In the genomic region with DNA sequence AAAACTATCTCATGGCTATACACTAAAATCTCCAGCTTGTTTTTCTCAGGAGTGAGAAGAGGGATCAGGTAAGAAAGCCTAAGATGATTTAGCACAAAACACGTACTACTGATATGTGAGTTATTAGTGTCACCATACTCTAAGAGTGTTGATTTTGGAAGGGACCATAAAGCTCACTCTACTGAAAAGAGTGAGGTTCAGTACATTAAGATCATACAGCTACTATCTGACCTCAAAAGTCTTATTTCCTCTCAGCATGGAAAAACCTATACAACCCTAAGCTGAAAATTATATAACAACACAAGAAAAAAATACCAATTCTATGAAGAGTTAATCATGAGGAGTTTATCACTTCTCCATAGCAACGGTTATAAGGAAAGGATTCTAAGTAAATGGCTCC, we compare ENCODE assay signal across 15 cellular contexts. TPM values are rescaled to one million over a fixed set of nuclear protein-coding genes. Genes with fewer than 3 reads are reported as not detected.
DNase-seq lines count a peak whose midpoint lies in the region; ATAC-seq and TF ChIP-seq lines count a peak whose summit lies in the region.
"Had no signal": no experiment of that assay in that cellular context is flagged by ENCODE, and none has a peak within 500 bp of the region (broad histone marks: within the 10 kb centered on the region; RNA-seq: fewer than 3 reads in every experiment).

No MANE protein-coding gene starts in this region.

- no peak overlapping the region for H3K4me3 ChIP-seq in CD8-positive, alpha-beta T cell (ENCODE audit: low read depth, low read length)
- no peak overlapping the region for H3K4me3 ChIP-seq in naive thymus-derived CD4-positive, alpha-beta T cell (ENCODE audit: low read length)
- H3K4me3 ChIP-seq: K562, Peyer's patch had no signal

- peaks cover 10% of the 10 kb centered on the region for H3K4me1 Mint-ChIP-seq in activated naive CD4-positive, alpha-beta T cell treated with anti-CD3 and anti-CD28 coated beads, Interleukin-2, amount 10 ng/mL, durations not matched to agents 7 days and 5 days
- peaks cover 48% of the 10 kb centered on the region for H3K4me1 Mint-ChIP-seq in CD8-positive, alpha-beta T cell (ENCODE audit: low read depth)
- H3K4me1 Mint-ChIP-seq in activated T-helper 17 cell treated with anti-CD3 and anti-CD28 coated beads, Interleukin-2, amount 50 U/mL, for 72 hours, result peaks cover 35% of the 10 kb centered on the region
- H3K4me1 Mint-ChIP-seq in naive thymus-derived CD4-positive, alpha-beta T cell, result peaks cover 15 to 44% (median 37%) of the 10 kb centered on the region in 7 donors

- intact Hi-C loops in CD8-positive, alpha-beta T cell (cut with DNase I, micrococcal nuclease), result no loop called here
- intact Hi-C loops in naive thymus-derived CD4-positive, alpha-beta T cell (cut with micrococcal nuclease), result loop anchor here in 1 of 2 donors (2.0 kb wide), 1 partner anchor 17 kb away; no protein-coding TSS in a partner anchor

- H3K27me3 ChIP-seq in CD8-positive, alpha-beta T cell (ENCODE audit: insufficient read depth, low read length), result no peaks in the 10 kb centered on the region
- no peaks in the 10 kb centered on the region for H3K27me3 ChIP-seq in naive thymus-derived CD4-positive, alpha-beta T cell (ENCODE audit: control insufficient read depth in 2 of 2, insufficient read depth in 2 of 2, low read length in 2 of 2)
- H3K27me3 ChIP-seq: Peyer's patch had no signal

- TF ChIP-seq CTCF in CD8-positive, alpha-beta T cell (IDR thresholded peaks at IDR 0.05), result no peak

- H3K36me3 ChIP-seq in CD8-positive, alpha-beta T cell (ENCODE audit: insufficient read depth, low read length), result peaks cover 31% of the 10 kb centered on the region
- peaks cover 8 to 43% (median 14%) of the 10 kb centered on the region in 3 experiments for H3K36me3 ChIP-seq in naive thymus-derived CD4-positive, alpha-beta T cell (ENCODE audit: control insufficient read depth in 2 of 3, insufficient read depth in 3 of 3, low read length in 3 of 3)

- no peaks in the 10 kb centered on the region for H3K9me3 ChIP-seq in CD8-positive, alpha-beta T cell (ENCODE audit: low read length)
- H3K9me3 ChIP-seq in naive thymus-derived CD4-positive, alpha-beta T cell (ENCODE audit: control insufficient read depth in 2 of 3, low read length in 3 of 3), result no peaks in the 10 kb centered on the region
- H3K9me3 ChIP-seq: Caco-2, Peyer's patch had no signal

- no peak overlapping the region for H3K27ac ChIP-seq in CD8-positive, alpha-beta T cell (ENCODE audit: low read depth, low read length)
- H3K27ac ChIP-seq in naive thymus-derived CD4-positive, alpha-beta T cell (ENCODE audit: low read depth, low read length), result no peak overlapping the region
- H3K27ac ChIP-seq: C4-2B, Peyer's patch had no signal

- POLR2A ChIA-PET in CD8-positive, alpha-beta T cell (lab: Charles Lee), result interaction anchor here (0.7 kb wide), 1 partner anchor 52 kb away, joined by 6 read pairs; no protein-coding TSS in a partner anchor
- POLR2A ChIA-PET in naive thymus-derived CD4-positive, alpha-beta T cell (lab: Charles Lee), result interaction anchor here (1.0 kb wide), 1 partner anchor 33 kb away, joined by 3 read pairs; no protein-coding TSS in a partner anchor

- no peaks in the 10 kb centered on the region for H3K27me3 Mint-ChIP-seq in activated naive CD4-positive, alpha-beta T cell treated with anti-CD3 and anti-CD28 coated beads, Interleukin-2, amount 10 ng/mL, durations not matched to agents 7 days and 5 days
- H3K27me3 Mint-ChIP-seq in CD8-positive, alpha-beta T cell (ENCODE audit: low read depth), result no peaks in the 10 kb centered on the region
- H3K27me3 Mint-ChIP-seq in activated T-helper 17 cell treated with anti-CD3 and anti-CD28 coated beads, Interleukin-2, amount 50 U/mL, for 72 hours, result no peaks in the 10 kb centered on the region
- H3K27me3 Mint-ChIP-seq in naive thymus-derived CD4-positive, alpha-beta T cell, result no peaks in the 10 kb centered on the region

- no peaks in the 10 kb centered on the region for H3K4me1 ChIP-seq in CD8-positive, alpha-beta T cell (ENCODE audit: insufficient read depth, low read length)
- peaks cover 0 to 9% of the 10 kb centered on the region in 2 donors for H3K4me1 ChIP-seq in naive thymus-derived CD4-positive, alpha-beta T cell (ENCODE audit: control insufficient read depth in 2 of 2, insufficient read depth in 2 of 2, low read length in 2 of 2)

- H3K27ac Mint-ChIP-seq in activated naive CD4-positive, alpha-beta T cell treated with anti-CD3 and anti-CD28 coated beads, Interleukin-2, amount 10 ng/mL, durations not matched to agents 7 days and 5 days, result peak overlapping the region; percentile 9
- H3K27ac Mint-ChIP-seq in CD8-positive, alpha-beta T cell, result peak overlapping the region; percentile 23
- peak overlapping the region; percentile 76 for H3K27ac Mint-ChIP-seq in activated T-helper 17 cell treated with anti-CD3 and anti-CD28 coated beads, Interleukin-2, amount 50 U/mL, for 72 hours
- peak overlapping the region in 5 of 9 donors; percentile 13 to 32 (median 14) for H3K27ac Mint-ChIP-seq in naive thymus-derived CD4-positive, alpha-beta T cell

- no peak overlapping the region for H3K4me3 Mint-ChIP-seq in activated naive CD4-positive, alpha-beta T cell treated with anti-CD3 and anti-CD28 coated beads, Interleukin-2, amount 10 ng/mL, durations not matched to agents 7 days and 5 days
- no peak overlapping the region for H3K4me3 Mint-ChIP-seq in CD8-positive, alpha-beta T cell
- no peak overlapping the region for H3K4me3 Mint-ChIP-seq in activated T-helper 17 cell treated with anti-CD3 and anti-CD28 coated beads, Interleukin-2, amount 50 U/mL, for 72 hours
- no peak overlapping the region for H3K4me3 Mint-ChIP-seq in naive thymus-derived CD4-positive, alpha-beta T cell

- H3K36me3 Mint-ChIP-seq in activated naive CD4-positive, alpha-beta T cell treated with anti-CD3 and anti-CD28 coated beads, Interleukin-2, amount 10 ng/mL, durations not matched to agents 7 days and 5 days, result peaks cover 41% of the 10 kb centered on the region
- H3K36me3 Mint-ChIP-seq in CD8-positive, alpha-beta T cell, result peaks cover 73% of the 10 kb centered on the region
- peaks cover 99% of the 10 kb centered on the region for H3K36me3 Mint-ChIP-seq in activated T-helper 17 cell treated with anti-CD3 and anti-CD28 coated beads, Interleukin-2, amount 50 U/mL, for 72 hours (ENCODE audit: low read depth)
- H3K36me3 Mint-ChIP-seq in naive thymus-derived CD4-positive, alpha-beta T cell, result peaks cover 5 to 32% (median 20%) of the 10 kb centered on the region in 5 donors

- DNase-seq in activated naive CD4-positive, alpha-beta T cell treated with anti-CD3 and anti-CD28 coated beads, Interleukin-2, amount 10 ng/mL, durations not matched to agents 7 days and 5 days, result no peak
- DNase-seq in activated naive CD4-positive, alpha-beta T cell treated with Interleukin-2 at 50 U/mL for 16 hours, result no peak
- DNase-seq in CD8-positive, alpha-beta T cell, result no peak
- DNase-seq in naive thymus-derived CD4-positive, alpha-beta T cell, result no peak
- DNase-seq in NCI-H2081 (lab: John Stamatoyannopoulos, UW), result no peak
- no peak for DNase-seq in SHP77 treated with DMSO at 0.1 percent for 48 hours (lab: John Stamatoyannopoulos, UW)
- DNase-seq: AML-193; Caco-2; NCI-H1105 treated with DMSO at 0.1 percent for 48 hours; NCI-H1694; NK-92 treated with Interleukin-12 subunit alpha and Interleukin-12 subunit beta, amount 100 ng/mL, for 24 hours; Peyer's patch had no signal

- CTCF ChIA-PET in activated naive CD4-positive, alpha-beta T cell treated with anti-CD3 and anti-CD28 coated beads, Interleukin-2, amount 10 ng/mL, durations not matched to agents 7 days and 5 days (lab: Charles Lee), result interaction anchor here (1.0 kb wide), 1 partner anchor 282 kb away, joined by 3 read pairs; no protein-coding TSS in a partner anchor
- CTCF ChIA-PET in CD8-positive, alpha-beta T cell (lab: Charles Lee), result interaction anchor here (0.6 to 1.4 kb wide), 2 partner anchors 38 to 62 kb away, joined by 3 read pairs; no protein-coding TSS in a partner anchor
- CTCF ChIA-PET in naive thymus-derived CD4-positive, alpha-beta T cell (lab: Charles Lee), result no interaction called here

- no peak for ATAC-seq in CD8-positive, alpha-beta T cell
- ATAC-seq in activated T-helper 17 cell treated with anti-CD3 and anti-CD28 coated beads, Interleukin-2, amount 50 U/mL, for 72 hours (replicated peaks), result peak; percentile 19
- no peak for ATAC-seq in naive thymus-derived CD4-positive, alpha-beta T cell
- ATAC-seq: K562 had no signal

- no peaks in the 10 kb centered on the region for H3K9me3 Mint-ChIP-seq in activated naive CD4-positive, alpha-beta T cell treated with anti-CD3 and anti-CD28 coated beads, Interleukin-2, amount 10 ng/mL, durations not matched to agents 7 days and 5 days
- no peaks in the 10 kb centered on the region for H3K9me3 Mint-ChIP-seq in CD8-positive, alpha-beta T cell
- H3K9me3 Mint-ChIP-seq in activated T-helper 17 cell treated with anti-CD3 and anti-CD28 coated beads, Interleukin-2, amount 50 U/mL, for 72 hours, result no peaks in the 10 kb centered on the region
- peaks cover 0 to 2% (median 0%) of the 10 kb centered on the region in 11 donors for H3K9me3 Mint-ChIP-seq in naive thymus-derived CD4-positive, alpha-beta T cell

RNA-seq across cellular contexts. Expression of a gene that starts 19.5 kb away (rescaled TPM):
- total RNA-seq in CD8-positive, alpha-beta T cell, result 100 to 1,000 TPM; 115 to 124 TPM
- 100 to 1,000 TPM; 106 to 108 TPM for total RNA-seq in activated T-helper 17 cell treated with anti-CD3 and anti-CD28 coated beads, Interleukin-2, amount 50 U/mL, for 72 hours
- total RNA-seq in naive thymus-derived CD4-positive, alpha-beta T cell, result 100 to 1,000 TPM in 2 of 5 experiments, 10 to 100 TPM in 3; 84.4 to 108 (median 97.7) TPM
- polyA plus RNA-seq in naive thymus-derived CD4-positive, alpha-beta T cell, result 10 to 100 TPM; 59.6 to 89.1 TPM

RNA-seq across cellular contexts. Expression of a gene that starts 33.5 kb away (rescaled TPM):
- 10 to 100 TPM; 58.2 TPM for total RNA-seq in CD8-positive, alpha-beta T cell
- 100 to 1,000 TPM in 1 of 2 donors, 10 to 100 TPM in 1; 46.5 to 140 TPM for total RNA-seq in activated T-helper 17 cell treated with anti-CD3 and anti-CD28 coated beads, Interleukin-2, amount 50 U/mL, for 72 hours
- total RNA-seq in naive thymus-derived CD4-positive, alpha-beta T cell, result 10 to 100 TPM; 35.9 to 66.6 (median 45.5) TPM
- polyA plus RNA-seq in naive thymus-derived CD4-positive, alpha-beta T cell, result 100 to 1,000 TPM; 232 to 282 TPM

RNA-seq across cellular contexts. Expression of a gene that starts 33.6 kb away (rescaled TPM):
- 10 to 100 TPM; 10.7 to 11.9 TPM for total RNA-seq in CD8-positive, alpha-beta T cell
- 10 to 100 TPM; 13.2 to 19.8 TPM for total RNA-seq in activated T-helper 17 cell treated with anti-CD3 and anti-CD28 coated beads, Interleukin-2, amount 50 U/mL, for 72 hours
- 10 to 100 TPM; 10.2 to 20.3 (median 14.1) TPM for total RNA-seq in naive thymus-derived CD4-positive, alpha-beta T cell
- 10 to 100 TPM in 1 of 2 donors, 1 to 10 TPM in 1; 7.6 to 10.7 TPM for polyA plus RNA-seq in naive thymus-derived CD4-positive, alpha-beta T cell

RNA-seq across cellular contexts. Expression of a gene that starts 58.5 kb away (rescaled TPM):
- total RNA-seq in CD8-positive, alpha-beta T cell, result 1 to 10 TPM; 3.6 to 4.7 TPM
- 1 to 10 TPM; 2.0 to 2.1 TPM for total RNA-seq in activated T-helper 17 cell treated with anti-CD3 and anti-CD28 coated beads, Interleukin-2, amount 50 U/mL, for 72 hours
- 10 to 100 TPM in 3 of 5 experiments, 1 to 10 TPM in 2; 4.5 to 10.6 (median 10.3) TPM for total RNA-seq in naive thymus-derived CD4-positive, alpha-beta T cell
- polyA plus RNA-seq in naive thymus-derived CD4-positive, alpha-beta T cell, result 1 to 10 TPM; 6.6 to 8.8 TPM

Comparison
In these comparisons a context has a peak if more than half of its experiments do, and no peak if none do; other contexts are left out.
1. H3K27ac Mint-ChIP-seq: peak in every context shown above with its lines; median percentile 76 in activated T-helper 17 cell treated with anti-CD3 and anti-CD28 coated beads, Interleukin-2, amount 50 U/mL, for 72 hours; 23 in CD8-positive, alpha-beta T cell; 14 in naive thymus-derived CD4-positive, alpha-beta T cell; 9 in activated naive CD4-positive, alpha-beta T cell treated with anti-CD3 and anti-CD28 coated beads, Interleukin-2, amount 10 ng/mL, durations not matched to agents 7 days and 5 days.